Comparison of ENCODE assay signal across 2 cellular contexts in genomic region chr1:9593147-9593491, GRCh38.
TF ChIP-seq lines count a peak whose summit lies in the region.

No MANE protein-coding gene starts in this region.

TF ChIP-seq in HEK293, 187 proteins besides CTCF, POLR2A, EP300 and RAD21 (continued from another document):
- TF ChIP-seq ZBTB48 (tag by site-specific recombination; IDR thresholded peaks at IDR 0.05), result 0 out of 2 replicates have a peak, but pooled peaks have one; percentile 94
- TF ChIP-seq ZNF19 (tag by site-specific recombination; IDR thresholded peaks at IDR 0.05; ENCODE audit: low read depth), result no peak
- TF ChIP-seq GLIS2 (tag by site-specific recombination; IDR thresholded peaks at IDR 0.05), result peak; percentile 81
- 0 out of 2 replicates have a peak, but pooled peaks have one; percentile 22 for TF ChIP-seq WT1 (tag by site-specific recombination; IDR thresholded peaks at IDR 0.05)

TF ChIP-seq in neural cell, 6 proteins besides CTCF, POLR2A, EP300 and RAD21 (continued from another document):
- TF ChIP-seq SMC3 (conservative IDR thresholded peaks at IDR 0.05; ENCODE audit: poor library complexity), result no peak
